Comparison of ENCODE assay signal across 18 cellular contexts in the genomic region with DNA sequence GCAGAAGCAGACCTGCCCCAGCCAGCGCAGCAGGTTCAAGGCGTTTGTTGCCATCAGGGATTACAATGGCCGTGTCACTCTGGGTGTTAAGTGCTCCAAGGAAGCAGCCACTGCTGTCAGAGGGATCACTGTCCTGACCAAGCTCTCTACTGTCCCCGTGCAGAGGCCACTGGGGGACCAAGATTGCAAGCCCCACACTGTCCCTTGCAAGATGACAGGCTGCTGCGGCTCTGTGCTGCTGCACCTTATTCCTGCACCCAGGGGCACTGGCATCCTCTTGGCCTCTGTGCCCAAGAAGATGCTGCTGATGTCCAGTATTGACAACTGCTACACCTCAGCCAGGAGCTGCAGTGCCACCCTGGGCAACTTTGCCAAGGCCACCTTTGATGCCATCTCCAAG. TPM values are rescaled to one million over a fixed set of nuclear protein-coding genes. Genes with fewer than 3 reads are reported as not detected.
DNase-seq lines count a peak whose midpoint lies in the region; ATAC-seq and TF ChIP-seq lines count a peak whose summit lies in the region.
"Had no signal": no experiment of that assay in that cellular context is flagged by ENCODE, and none has a peak within 500 bp of the region (broad histone marks: within the 10 kb centered on the region; RNA-seq: fewer than 3 reads in every experiment).

No MANE protein-coding gene starts in this region.

- H2BK12ac ChIP-seq in neuronal stem cell (ENCODE audit: low read length), result no peak overlapping the region

- no peak overlapping the region for H4K8ac ChIP-seq in neuronal stem cell (ENCODE audit: low read depth, low read length)

- H2BK120ac ChIP-seq in neuronal stem cell (ENCODE audit: low read depth, low read length), result no peak overlapping the region

- H3K27ac ChIP-seq in neuronal stem cell (replicated peaks; ENCODE audit: low read length) (no peak overlapping the region), spleen (no peak overlapping the region), PC-9 (no peak overlapping the region)
- H3K27ac ChIP-seq: BLaER1 had no signal

- peaks cover 0 to 9% of the 10 kb centered on the region in 2 donors for H3K4me1 ChIP-seq in neuronal stem cell (ENCODE audit: control insufficient read depth in 2 of 2, insufficient read depth in 1 of 2, low read depth in 1 of 2, low read length in 2 of 2)
- no peaks in the 10 kb centered on the region for H3K4me1 ChIP-seq in spleen
- peaks cover 28% of the 10 kb centered on the region for H3K4me1 ChIP-seq in PC-9 (replicated peaks; ENCODE audit: insufficient read depth)
- H3K4me1 ChIP-seq: BE2C had no signal

- no peak overlapping the region for H3K14ac ChIP-seq in neuronal stem cell (ENCODE audit: low read length)

- no CpG with 5 or more reads among the region's 5 CpGs for WGBS in neuronal stem cell (ENCODE audit: extremely low coverage in 2 of 2, insufficient read length in 2 of 2, insufficient replicate concordance in 1 of 2), 2 donors
- WGBS in spleen, 5 donors, result 94 to 100% (median 97%) methylated on average over 4 to 5 of the region's 5 CpGs; no CpG with 5 or more reads in 1 of the 5 donors

- H3K36me3 ChIP-seq in neuronal stem cell (replicated peaks in 1 of 2; ENCODE audit: control insufficient read depth in 2 of 2, insufficient read depth in 2 of 2, low read length in 2 of 2), result peaks cover 5 to 10% of the 10 kb centered on the region in 2 donors
- H3K36me3 ChIP-seq in spleen, result peaks cover 0 to 96% (median 39%) of the 10 kb centered on the region in 6 donors
- H3K36me3 ChIP-seq in PC-9 (ENCODE audit: low read depth), result no peaks in the 10 kb centered on the region
- H3K36me3 ChIP-seq: BE2C had no signal

- POLR2A ChIA-PET in PC-9 (lab: Charles Lee; ENCODE audit: unreplicated experiment), result interaction anchor here (0.6 kb wide), 1 partner anchor 845 kb away, joined by 3 read pairs; no protein-coding TSS in a partner anchor

- TF ChIP-seq CTCF in spleen (IDR thresholded peaks at IDR 0.05 in 8 of 11, conservative IDR thresholded peaks at IDR 0.05 in 3 of 11) (no peak), Calu3 (IDR thresholded peaks at IDR 0.05; ENCODE audit: unreplicated experiment) (no peak), PC-9 (conservative IDR thresholded peaks at IDR 0.05) (no peak)

- peak overlapping the region; percentile 20 for H3K18ac ChIP-seq in neuronal stem cell (ENCODE audit: low read length)

- H3K4me3 ChIP-seq in neuronal stem cell (ENCODE audit: low read length in 2 of 2) (peak overlapping the region in 1 of 2 donors; percentile 22), spleen (no peak overlapping the region), PC-9 (no peak overlapping the region)
- H3K4me3 ChIP-seq: BLaER1 had no signal

- H3K23ac ChIP-seq in neuronal stem cell (ENCODE audit: low read depth, low read length, poor library complexity), result no peak overlapping the region

- no peak overlapping the region for H2BK15ac ChIP-seq in neuronal stem cell (ENCODE audit: low read length)

- H2AFZ ChIP-seq in neuronal stem cell (ENCODE audit: low read length) (no peak overlapping the region), PC-9 (no peak overlapping the region)

- H3K27ac Mint-ChIP-seq in Calu3 (ENCODE audit: unreplicated experiment), result no peak overlapping the region
- H3K27ac Mint-ChIP-seq: CD4-positive, alpha-beta memory T cell; CD8-positive, alpha-beta memory T cell had no signal

- H3K27me3 ChIP-seq in neuronal stem cell (ENCODE audit: control insufficient read depth in 3 of 3, insufficient read depth in 3 of 3, low read depth in 1 of 3, low read length in 3 of 3), result no peaks in the 10 kb centered on the region
- H3K27me3 ChIP-seq in spleen (replicated peaks in 1 of 7), result no peaks in the 10 kb centered on the region
- no peaks in the 10 kb centered on the region for H3K27me3 ChIP-seq in PC-9 (ENCODE audit: insufficient read depth, low read depth)
- H3K27me3 ChIP-seq: BE2C, BLaER1 had no signal

- CTCF ChIA-PET in Calu3 (lab: Charles Lee) (interaction anchor here (0.6 kb wide), 1 partner anchor 134 kb away, joined by 3 read pairs; no protein-coding TSS in a partner anchor), PC-9 (lab: Charles Lee) (no interaction called here)

- H3K4me3 Mint-ChIP-seq in Calu3 (ENCODE audit: low read depth, unreplicated experiment), result no peak overlapping the region
- H3K4me3 Mint-ChIP-seq: CD14-positive monocyte; CD4-positive, alpha-beta memory T cell; CD4-positive, CD25-positive, alpha-beta regulatory T cell; CD8-positive, alpha-beta memory T cell had no signal

- no peaks in the 10 kb centered on the region for H3K27me3 Mint-ChIP-seq in Calu3 (ENCODE audit: unreplicated experiment)
- H3K27me3 Mint-ChIP-seq: CD4-positive, alpha-beta memory T cell; CD4-positive, CD25-positive, alpha-beta regulatory T cell; CD8-positive, alpha-beta memory T cell had no signal

- peaks cover 23% of the 10 kb centered on the region for H3F3A ChIP-seq in PC-9 (ENCODE audit: insufficient read depth, low read depth)

- H2BK5ac ChIP-seq in neuronal stem cell (ENCODE audit: low read length), result no peak overlapping the region

- no peaks in the 10 kb centered on the region for H4K20me1 ChIP-seq in PC-9 (ENCODE audit: insufficient read depth)
- H4K20me1 ChIP-seq: BLaER1 had no signal

- no peaks in the 10 kb centered on the region for H3K4me1 Mint-ChIP-seq in Calu3 (ENCODE audit: low read depth, unreplicated experiment)
- H3K4me1 Mint-ChIP-seq: CD14-positive monocyte; CD4-positive, alpha-beta memory T cell; CD8-positive, alpha-beta memory T cell had no signal

- peaks cover 0 to 3% of the 10 kb centered on the region in 2 donors for H3K9me3 ChIP-seq in neuronal stem cell (replicated peaks in 1 of 2; ENCODE audit: control insufficient read depth in 2 of 2, insufficient read depth in 1 of 2, low read depth in 1 of 2, low read length in 2 of 2)
- no peaks in the 10 kb centered on the region for H3K9me3 ChIP-seq in spleen
- no peaks in the 10 kb centered on the region for H3K9me3 ChIP-seq in PC-9 (ENCODE audit: insufficient read depth, low read depth)
- H3K9me3 ChIP-seq: BE2C, BLaER1 had no signal

- BruUV-seq in Calu3 (replicated peaks; lab: Mats Ljungman, UMichigan) (no TSS peak), PC-9 (replicated peaks; lab: Mats Ljungman, UMichigan) (no TSS peak)

- H3K4me2 ChIP-seq in neuronal stem cell (ENCODE audit: insufficient read depth, low read length, poor library complexity, severe bottlenecking) (no peak overlapping the region), PC-9 (no peak overlapping the region)
- H3K4me2 ChIP-seq: BLaER1 had no signal

- no peak overlapping the region for H2AK5ac ChIP-seq in neuronal stem cell (ENCODE audit: low read depth, low read length)

- DNase-seq in neuronal stem cell (ENCODE audit: low spot score) (no peak), spleen (peak; percentile 39), Calu3 (no peak), PC-9 (no peak), NCI-H187 (lab: John Stamatoyannopoulos, UW) (no peak)
- DNase-seq: 8988T; ACHN; BE2C; C1 segment of cervical spinal cord; CD4-positive, alpha-beta memory T cell; CD4-positive, CD25-positive, alpha-beta regulatory T cell; CD8-positive, alpha-beta memory T cell; COR-L47; DMS79 treated with DMSO at 0.1 percent for 48 hours; GF-D8 had no signal

- H3K79me1 ChIP-seq in neuronal stem cell (ENCODE audit: low read depth, low read length), result no peaks in the 10 kb centered on the region

- no peaks in the 10 kb centered on the region for H3K9me3 Mint-ChIP-seq in Calu3 (ENCODE audit: low read depth, unreplicated experiment)
- H3K9me3 Mint-ChIP-seq: CD14-positive monocyte; CD4-positive, alpha-beta memory T cell; CD4-positive, CD25-positive, alpha-beta regulatory T cell; CD8-positive, alpha-beta memory T cell had no signal

- peak; percentile 15 for ATAC-seq in esophagus mucosa

- H3K36me3 Mint-ChIP-seq in Calu3 (ENCODE audit: insufficient read depth, unreplicated experiment), result peaks cover 4% of the 10 kb centered on the region

- TF ChIP-seq POLR2A in spleen (IDR thresholded peaks at IDR 0.05), result no peak

- intact Hi-C loops in spleen (cut with DNase I; ENCODE audit: low total_unique reads), result no loop called here
- intact Hi-C loops in Calu3 (cut with micrococcal nuclease; ENCODE audit: unreplicated experiment), result no loop called here
- intact Hi-C loops in PC-9 (cut with micrococcal nuclease; ENCODE audit: unreplicated experiment), result no loop called here

- H3K4ac ChIP-seq in neuronal stem cell (ENCODE audit: low read length), result no peak overlapping the region

- H3K9ac ChIP-seq in neuronal stem cell (ENCODE audit: low read depth, low read length, poor library complexity), result no peak overlapping the region
- H3K9ac ChIP-seq: BLaER1 had no signal

- no peaks in the 10 kb centered on the region for H3K9me2 ChIP-seq in PC-9 (ENCODE audit: insufficient read depth)

- H3K79me2 ChIP-seq in PC-9 (ENCODE audit: low read depth), result no peaks in the 10 kb centered on the region

- no peak overlapping the region for H4K91ac ChIP-seq in neuronal stem cell (ENCODE audit: low read depth, low read length, poor library complexity)

RNA-seq across cellular contexts. Expression of gene ATPAF2, which starts 27.7 kb away (rescaled TPM):
- total RNA-seq in esophagus mucosa (24.2 TPM), spleen (10 to 100 TPM; 25.2 to 57.1 (median 35.5) TPM), Calu3 (2022) (17.7 and 19.6 TPM in 2 replicates), PC-9 (2021) (44.5 and 61.7 TPM in 2 replicates)
- 18.5 TPM for polyA plus RNA-seq in neuronal stem cell (2013, experiment 1 of 2)
- 19.0 TPM for polyA plus RNA-seq in neuronal stem cell (2013, experiment 2 of 2)
- polyA plus RNA-seq in spleen, result 10 to 100 TPM; 32.1 to 38.8 (median 38.8) TPM

RNA-seq across cellular contexts. Expression of gene GID4, which starts 27.9 kb away (rescaled TPM):
- total RNA-seq in esophagus mucosa (8.4 TPM), spleen (10 to 100 TPM in 2 of 7 donors, 1 to 10 TPM in 5; 5.7 to 11.5 (median 9.4) TPM), Calu3 (2022) (7.3 and 7.4 TPM in 2 replicates), PC-9 (2021) (16.9 and 19.0 TPM in 2 replicates)
- 9.7 TPM for polyA plus RNA-seq in neuronal stem cell (2013, experiment 1 of 2)
- polyA plus RNA-seq in neuronal stem cell (2013, experiment 2 of 2), result 10.5 TPM
- 1 to 10 TPM; 3.0 to 3.9 (median 3.7) TPM for polyA plus RNA-seq in spleen

RNA-seq across cellular contexts. Expression of gene DRC3, which starts 38.6 kb away (rescaled TPM):
- 0.56 TPM for total RNA-seq in esophagus mucosa
- polyA plus RNA-seq in neuronal stem cell (2013, experiment 1 of 2), result 1.1 TPM
- 0.62 TPM for polyA plus RNA-seq in neuronal stem cell (2013, experiment 2 of 2)
- 1 to 10 TPM in 5 of 7 donors, under 1 TPM in 2; 0.37 to 7.3 (median 2.3) TPM for total RNA-seq in spleen
- polyA plus RNA-seq in spleen, result 1 to 10 TPM in 2 of 3 donors, under 1 TPM in 1; 0.93 to 2.4 (median 2.3) TPM
- 2.0 and 2.8 TPM in 2 replicates for total RNA-seq in Calu3 (2022)
- total RNA-seq in PC-9 (2021), result 7.2 and 15.2 TPM in 2 replicates
- total RNA-seq: CD4-positive, CD25-positive, alpha-beta regulatory T cell had no signal
- polyA plus RNA-seq: CD4-positive, CD25-positive, alpha-beta regulatory T cell; CD8-positive, alpha-beta memory T cell had no signal

RNA-seq across cellular contexts. Expression of gene TOM1L2, which starts 39.1 kb away (rescaled TPM):
- total RNA-seq in esophagus mucosa, result 78.3 TPM
- polyA plus RNA-seq in neuronal stem cell (2013, experiment 1 of 2), result 11.3 TPM
- 12.2 TPM for polyA plus RNA-seq in neuronal stem cell (2013, experiment 2 of 2)
- 10 to 100 TPM; 27.0 to 82.6 (median 56.5) TPM for total RNA-seq in spleen
- polyA plus RNA-seq in spleen, result 10 to 100 TPM in 1 of 3 donors, 1 to 10 TPM in 2; 5.3 to 17.6 (median 7.7) TPM
- total RNA-seq in Calu3 (2022), result 20.1 and 23.1 TPM in 2 replicates
- 68.5 and 71.8 TPM in 2 replicates for total RNA-seq in PC-9 (2021)
